ENCODE assay signal across 15 cellular contexts in genomic region chr1:227891223-227891954, GRCh38. TPM values are rescaled to one million over a fixed set of nuclear protein-coding genes. Genes with fewer than 3 reads are reported as not detected.
DNase-seq lines count a peak whose midpoint lies in the region; ATAC-seq, FAIRE-seq and TF ChIP-seq lines count a peak whose summit lies in the region.
"Had no signal": no experiment of that assay in that cellular context is flagged by ENCODE, and none has a peak within 500 bp of the region (broad histone marks: within the 10 kb centered on the region; RNA-seq: fewer than 3 reads in every experiment).

No MANE protein-coding gene starts in this region.

- no peak overlapping the region for H3K4me3 ChIP-seq in mucosa of descending colon
- H3K4me3 ChIP-seq: ascending aorta, suprapubic skin had no signal

- no peak for FAIRE-seq in frontal cortex (lab: Jason Lieb, UNC)

- no peak overlapping the region for H3K27ac Mint-ChIP-seq in activated naive CD4-positive, alpha-beta T cell treated with anti-CD3 and anti-CD28 coated beads, Interleukin-2, amount 10 ng/mL, durations not matched to agents 7 days and 5 days

- H3K9me3 Mint-ChIP-seq in activated naive CD4-positive, alpha-beta T cell treated with anti-CD3 and anti-CD28 coated beads, Interleukin-2, amount 10 ng/mL, durations not matched to agents 7 days and 5 days = no peaks in the 10 kb centered on the region

- H3K36me3 ChIP-seq in mucosa of descending colon (ENCODE audit: low read depth) = no peaks in the 10 kb centered on the region
- H3K36me3 ChIP-seq: ascending aorta, suprapubic skin had no signal

- TF ChIP-seq CTCF in mucosa of descending colon (IDR thresholded peaks at IDR 0.05) = no peak

- no peaks in the 10 kb centered on the region for H3K36me3 Mint-ChIP-seq in activated naive CD4-positive, alpha-beta T cell treated with anti-CD3 and anti-CD28 coated beads, Interleukin-2, amount 10 ng/mL, durations not matched to agents 7 days and 5 days

- H3K4me1 ChIP-seq in mucosa of descending colon (ENCODE audit: low read depth) = no peaks in the 10 kb centered on the region

- intact Hi-C loops in mucosa of descending colon (cut with DNase I, micrococcal nuclease) = no loop called here

- H3K9me3 ChIP-seq in mucosa of descending colon = no peaks in the 10 kb centered on the region
- H3K9me3 ChIP-seq: ascending aorta, suprapubic skin had no signal

- peak; percentile 8 for DNase-seq in activated naive CD4-positive, alpha-beta T cell treated with anti-CD3 and anti-CD28 coated beads, Interleukin-2, amount 50 U/mL, for 16 hours
- DNase-seq in activated naive CD4-positive, alpha-beta T cell treated with anti-CD3 and anti-CD28 coated beads, Interleukin-2, amount 10 ng/mL, durations not matched to agents 7 days and 5 days = no peak
- DNase-seq in activated effector memory CD4-positive, alpha-beta T cell treated with Interleukin-2 at 50 U/mL for 16 hours = peak; percentile 0
- peak in 2 of 3 donors; percentile 16 to 36 for DNase-seq in mucosa of descending colon
- peak; percentile 35 for DNase-seq in ureter (ENCODE audit: low spot score)
- DNase-seq in GM03348 (ENCODE audit: low spot score) = no peak
- DNase-seq in frontal cortex (ENCODE audit: low spot score in 2 of 2) = no peak
- DNase-seq: effector CD4-positive, alpha-beta T cell; foreskin melanocyte; Karpas-422; left colon; T-helper 9 cell had no signal

- H3K4me1 Mint-ChIP-seq in activated naive CD4-positive, alpha-beta T cell treated with anti-CD3 and anti-CD28 coated beads, Interleukin-2, amount 10 ng/mL, durations not matched to agents 7 days and 5 days = peaks cover 15% of the 10 kb centered on the region

- H3K27me3 Mint-ChIP-seq in activated naive CD4-positive, alpha-beta T cell treated with anti-CD3 and anti-CD28 coated beads, Interleukin-2, amount 10 ng/mL, durations not matched to agents 7 days and 5 days = peaks cover 4% of the 10 kb centered on the region

- ATAC-seq in mucosa of descending colon = no peak
- no peak for ATAC-seq in HG02884 (IDR thresholded peaks at IDR 0.05; ENCODE audit: unreplicated experiment)
- ATAC-seq: left colon had no signal

- CTCF ChIA-PET in activated naive CD4-positive, alpha-beta T cell treated with anti-CD3 and anti-CD28 coated beads, Interleukin-2, amount 10 ng/mL, durations not matched to agents 7 days and 5 days (lab: Charles Lee) = no interaction called here

- no peak overlapping the region for H3K4me3 Mint-ChIP-seq in activated naive CD4-positive, alpha-beta T cell treated with anti-CD3 and anti-CD28 coated beads, Interleukin-2, amount 10 ng/mL, durations not matched to agents 7 days and 5 days

RNA-seq across cellular contexts. Expression of gene WNT9A, which starts 56.3 kb away (rescaled TPM):
- total RNA-seq in mucosa of descending colon (10 to 100 TPM in 1 of 3 donors, 1 to 10 TPM in 2; 1.7 to 12.7 (median 2.4) TPM), ureter (2.7 TPM), frontal cortex (1.2 TPM)

Comparison
In these comparisons a context has a peak if more than half of its experiments do, and no peak if none do; other contexts are left out.
1. DNase-seq: peak in activated naive CD4-positive, alpha-beta T cell treated with anti-CD3 and anti-CD28 coated beads, Interleukin-2, amount 50 U/mL, for 16 hours (single experiment), activated effector memory CD4-positive, alpha-beta T cell treated with Interleukin-2 at 50 U/mL for 16 hours (single experiment), mucosa of descending colon (2 of 3) and ureter (single experiment); none in activated naive CD4-positive, alpha-beta T cell treated with anti-CD3 and anti-CD28 coated beads, Interleukin-2, amount 10 ng/mL, durations not matched to agents 7 days and 5 days (single experiment), GM03348 (single experiment) and frontal cortex (0 of 2).